Comparison of ENCODE assay signal across 8 cellular contexts in genomic region chr11:118251858-118252652, GRCh38. TPM values are rescaled to one million over a fixed set of nuclear protein-coding genes. Genes with fewer than 3 reads are reported as not detected.
DNase-seq lines count a peak whose midpoint lies in the region; ATAC-seq and TF ChIP-seq lines count a peak whose summit lies in the region.

Gene MPZL3, minus strand, starts transcription at chr11:118252365. Its CDS starts 71 bp downstream, at chr11:118252294.

- H3K36me3 ChIP-seq in kidney epithelial cell (ENCODE audit: control insufficient read depth, insufficient read depth, low read length), result no peaks in the 10 kb centered on the region

- no peaks in the 10 kb centered on the region for H3K27me3 ChIP-seq in kidney epithelial cell (ENCODE audit: control insufficient read depth, insufficient read depth, low read length)

- H3K27ac ChIP-seq in cingulate gyrus (ENCODE audit: low read depth, low read length), result peak within 1 kb of the TSS; percentile 7

- no peak for TF ChIP-seq CTCF in kidney epithelial cell (IDR thresholded peaks at IDR 0.05; ENCODE audit: insufficient read depth, low read length, poor library complexity, severe bottlenecking)

- peak within 1 kb of the TSS; percentile 91 for H3K4me3 ChIP-seq in kidney epithelial cell (ENCODE audit: low read depth, low read length)

- DNase-seq in NCI-H510A (lab: John Stamatoyannopoulos, UW) (peak; percentile 97), kidney epithelial cell (ENCODE audit: low read depth) (peak; percentile 79), SW 1271 (lab: John Stamatoyannopoulos, UW) (no peak)
- DNase-seq in activated CD4-positive, alpha-beta T cell treated with anti-CD3 and anti-CD28 coated beads for 48 hours, result peak; percentile 86
- DNase-seq in stimulated activated CD4-positive, alpha-beta T cell treated with anti-CD3 and anti-CD28 coated beads, Interleukin-15, amount 100 ng/mL, for 1 hour (ENCODE audit: low read depth in 1 of 2, low spot score in 1 of 2), result peak; percentile 55 to 61

- ATAC-seq in GM18867 (IDR thresholded peaks at IDR 0.05; ENCODE audit: unreplicated experiment) (peak; percentile 84), HG03342 (IDR thresholded peaks at IDR 0.05; ENCODE audit: unreplicated experiment) (peak; percentile 77)

RNA-seq across cellular contexts. Expression of gene MPZL3, which starts in this region (rescaled TPM):
- total RNA-seq in kidney epithelial cell, result 7.9 and 9.4 TPM in 2 replicates

Comparison
In these comparisons a context has a peak if more than half of its experiments do, and no peak if none do; other contexts are left out.
1. DNase-seq: peak in NCI-H510A (single experiment), activated CD4-positive, alpha-beta T cell treated with anti-CD3 and anti-CD28 coated beads for 48 hours (single experiment), kidney epithelial cell (single experiment) and stimulated activated CD4-positive, alpha-beta T cell treated with anti-CD3 and anti-CD28 coated beads, Interleukin-15, amount 100 ng/mL, for 1 hour (2 of 2); none in SW 1271 (0 of 2).